Comparison of ENCODE assay signal across 17 cellular contexts in genomic region chr16:50594332-50595260, GRCh38. TPM values are rescaled to one million over a fixed set of nuclear protein-coding genes. Genes with fewer than 3 reads are reported as not detected.
DNase-seq lines count a peak whose midpoint lies in the region; ATAC-seq, FAIRE-seq and TF ChIP-seq lines count a peak whose summit lies in the region.
"Had no signal": no experiment of that assay in that cellular context is flagged by ENCODE, and none has a peak within 500 bp of the region (broad histone marks: within the 10 kb centered on the region; RNA-seq: fewer than 3 reads in every experiment).

No MANE protein-coding gene starts in this region.

- peak; percentile 11 to 25; a peak in 3 of 6 replicates for ATAC-seq in A549
- ATAC-seq in HG02571 (IDR thresholded peaks at IDR 0.05; ENCODE audit: unreplicated experiment): no peak
- ATAC-seq: CD8-positive, alpha-beta T cell had no signal

- CTCF ChIA-PET in A549 (lab: Yijun Ruan, JAX) (interaction anchor here (0.6 to 1.8 kb wide), 8 partner anchors 13 to 801 kb away, joined by 3 to 7 read pairs (median 4); no protein-coding TSS in a partner anchor), HEK293T (lab: Yijun Ruan, JAX) (interaction anchor here (1.0 kb wide), 1 partner anchor 212 kb away, joined by 8 read pairs; no protein-coding TSS in a partner anchor), RWPE1 (lab: Yijun Ruan, JAX) (interaction anchor here (0.6 to 0.8 kb wide), 5 partner anchors 9 to 352 kb away, joined by 3 to 6 read pairs (median 3); no protein-coding TSS in a partner anchor)

- no peaks in the 10 kb centered on the region for H3K79me2 ChIP-seq in osteoblast (ENCODE audit: insufficient read depth, low read length)

- TF ChIP-seq RAD21 in A549 (conservative IDR thresholded peaks at IDR 0.05 in 1 of 2, IDR thresholded peaks at IDR 0.05 in 1 of 2): no peak

- no peaks in the 10 kb centered on the region for H3K27me3 ChIP-seq in HUES6 (ENCODE audit: control insufficient read depth, insufficient read depth, low read length)
- no peaks in the 10 kb centered on the region for H3K27me3 ChIP-seq in osteoblast (ENCODE audit: insufficient read depth, low read length)
- H3K27me3 ChIP-seq: Peyer's patch had no signal

- H3K9me3 ChIP-seq in A549: no peaks in the 10 kb centered on the region
- H3K9me3 ChIP-seq in HUES6 (ENCODE audit: control insufficient read depth, insufficient read depth, low read depth, low read length): no peaks in the 10 kb centered on the region
- H3K9me3 ChIP-seq in osteoblast (ENCODE audit: low read depth, low read length): no peaks in the 10 kb centered on the region
- H3K9me3 ChIP-seq: HAP-1, Peyer's patch had no signal

- TF ChIP-seq CTCF in A549 (IDR thresholded peaks at IDR 0.05) (no peak), osteoblast (IDR thresholded peaks at IDR 0.05; ENCODE audit: extremely low read depth, low read depth, low read length) (no peak), RWPE1 (conservative IDR thresholded peaks at IDR 0.05; ENCODE audit: low read depth) (no peak)

- no peaks in the 10 kb centered on the region for H3K4me1 ChIP-seq in A549
- H3K4me1 ChIP-seq in HUES6 (ENCODE audit: control insufficient read depth, insufficient read depth, low read length): peaks cover 10% of the 10 kb centered on the region
- H3K4me1 ChIP-seq in osteoblast (ENCODE audit: insufficient read depth, low read length): no peaks in the 10 kb centered on the region
- H3K4me1 ChIP-seq: HAP-1, Peyer's patch had no signal

- POLR2A ChIA-PET in A549 (lab: Yijun Ruan, JAX) (no interaction called here), HEK293T (lab: Yijun Ruan, JAX) (no interaction called here), RWPE1 (lab: Yijun Ruan, JAX; ENCODE audit: low non-redundant PET) (no interaction called here)

- H3K4me2 ChIP-seq in A549 (no peak overlapping the region), osteoblast (ENCODE audit: insufficient read depth, low read length) (no peak overlapping the region)

- H2AFZ ChIP-seq in osteoblast (ENCODE audit: low read length): no peak overlapping the region

- FAIRE-seq in A549 (lab: Jason Lieb, UNC): no peak

- no peaks in the 10 kb centered on the region for H4K20me1 ChIP-seq in osteoblast (ENCODE audit: insufficient read depth, low read length)

- DNase-seq in A549 (ENCODE audit: low read depth in 1 of 2, low spot score in 1 of 2) (no peak), kidney tubule cell (ENCODE audit: low spot score) (peak; percentile 33), osteoblast (ENCODE audit: insufficient read length, low spot score, missing footprints) (peak; percentile 68), SW480 (ENCODE audit: low spot score) (no peak), HEK293T (ENCODE audit: extremely low spot score) (no peak), RWPE1 (ENCODE audit: low spot score) (no peak)
- DNase-seq: CD8-positive, alpha-beta T cell; KG1; NCI-H1105 treated with DMSO at 0.1 percent for 48 hours; NCI-H1930; NCI-H2171; NCI-H510A; Peyer's patch; SIG-M5 had no signal

- 62% methylated on average over 8 of the region's 17 CpGs for WGBS in A549 (ENCODE audit: missing lambda C conversion rate)

- no peak for TF ChIP-seq POLR2A in A549 (IDR thresholded peaks at IDR 0.05; ENCODE audit: low read length)

- H3K4me3 ChIP-seq in A549 (no peak overlapping the region), HUES6 (ENCODE audit: low read depth, low read length) (no peak overlapping the region), osteoblast (ENCODE audit: insufficient read depth, low read length) (no peak overlapping the region)
- H3K4me3 ChIP-seq: HAP-1, Peyer's patch had no signal

- no peak for TF ChIP-seq EP300 in A549 (IDR thresholded peaks at IDR 0.05)

- H3K27ac ChIP-seq in A549 (no peak overlapping the region), HUES6 (ENCODE audit: low read depth, low read length) (no peak overlapping the region), osteoblast (ENCODE audit: low read depth, low read length) (no peak overlapping the region), RWPE1 (no peak overlapping the region)
- H3K27ac ChIP-seq: Peyer's patch had no signal

- H3K9ac ChIP-seq in HUES6 (ENCODE audit: low read length): peak overlapping the region; percentile 37

- no peaks in the 10 kb centered on the region for H3K36me3 ChIP-seq in HUES6 (ENCODE audit: control insufficient read depth, insufficient read depth, low read length)
- no peaks in the 10 kb centered on the region for H3K36me3 ChIP-seq in osteoblast (ENCODE audit: insufficient read depth, low read length)
- H3K36me3 ChIP-seq: HAP-1, Peyer's patch had no signal

TF ChIP-seq in A549, 52 proteins besides CTCF, POLR2A, EP300 and RAD21:
- TF ChIP-seq RARB (CRISPR knock-in tag; IDR thresholded peaks at IDR 0.05) (no peak), ZFP36 (IDR thresholded peaks at IDR 0.05; ENCODE audit: borderline replicate concordance, partially characterized antibody) (no peak), BCL3 (IDR thresholded peaks at IDR 0.05) (no peak), RCOR1 (IDR thresholded peaks at IDR 0.05; ENCODE audit: low read depth, low read length) (no peak), JUN (IDR thresholded peaks at IDR 0.05) (no peak), ZC3H11A (IDR thresholded peaks at IDR 0.05) (no peak)

TF ChIP-seq in HEK293T, 16 proteins besides CTCF, POLR2A, EP300 and RAD21:
- no peak for TF ChIP-seq PKNOX1 (IDR thresholded peaks at IDR 0.05)
- TF ChIP-seq NFRKB (IDR thresholded peaks at IDR 0.05): no peak
- no peak for TF ChIP-seq FOXM1 (IDR thresholded peaks at IDR 0.05; ENCODE audit: borderline replicate concordance)
- no peak for TF ChIP-seq SP1 (IDR thresholded peaks at IDR 0.05)
- TF ChIP-seq ARNT (IDR thresholded peaks at IDR 0.05): no peak
- TF ChIP-seq ZNF384 (IDR thresholded peaks at IDR 0.05): no peak
- no peak for TF ChIP-seq HDGF (IDR thresholded peaks at IDR 0.05; ENCODE audit: borderline replicate concordance)
- TF ChIP-seq FOXA1 (IDR thresholded peaks at IDR 0.05): no peak
- TF ChIP-seq L3MBTL2 (conservative IDR thresholded peaks at IDR 0.05): no peak
- TF ChIP-seq BHLHE40 (IDR thresholded peaks at IDR 0.05; ENCODE audit: borderline replicate concordance): no peak

RNA-seq across cellular contexts. Expression of gene NKD1, which starts 46.4 kb away (rescaled TPM):
- polyA plus RNA-seq in A549 (2011; rRNA removed): 0.10 and 0.17 TPM in 2 replicates
- 0.08 and 0.10 TPM in 2 replicates for polyA plus RNA-seq in A549 (2012; cell fraction: cytosol; rRNA removed)
- polyA plus RNA-seq in A549 (2012; cell fraction: nucleus; rRNA removed): 0.34 and 0.47 TPM in 2 replicates
- polyA plus RNA-seq in A549 (2017; fragmentation: RNase III; extraction: RNeasy Plus Mini Kit Qiagen cat#74134 plus additional on column Dnase treatment): 0.15 to 0.22 TPM (median 0.19 TPM) in 3 replicates
- 0.15 and 0.21 TPM in 2 replicates for polyA minus RNA-seq in A549 (2011; rRNA and poly(A)+ RNA removed)
- under 0.01 TPM in 2 replicates for total RNA-seq in osteoblast

Comparison
In these comparisons a context has a peak if more than half of its experiments do, and no peak if none do; other contexts are left out.
1. DNase-seq: peak in kidney tubule cell (single experiment) and osteoblast (single experiment); none in A549 (0 of 2), SW480 (single experiment), HEK293T (single experiment) and RWPE1 (single experiment).